ENCODE assay signal across 8 cellular contexts in genomic region chr14:94423465-94424056, GRCh38.
DNase-seq lines count a peak whose midpoint lies in the region; TF ChIP-seq lines count a peak whose summit lies in the region.

No MANE protein-coding gene starts in this region.

- DNase-seq in NOMO-1 (lab: John Stamatoyannopoulos, UW; ENCODE audit: unreplicated experiment in 2 of 2) (peak; percentile 23 to 62), NOMO-1 treated with dmso at 0.1 percent for 144 hours (lab: John Stamatoyannopoulos, UW; ENCODE audit: unreplicated experiment) (no peak), HuH-7.5 (ENCODE audit: low spot score) (peak; percentile 41), SKM-1 treated with dmso at 0.1 percent for 144 hours (lab: John Stamatoyannopoulos, UW; ENCODE audit: unreplicated experiment) (peak; percentile 20), cardiac fibroblast (ENCODE audit: low read depth in 2 of 2) (peak; percentile 79 to 83), left kidney (ENCODE audit: low read depth, low spot score) (peak; percentile 89), NCI-H2029 (lab: John Stamatoyannopoulos, UW) (no peak)
- DNase-seq in stimulated activated CD4-positive, alpha-beta T cell treated with anti-CD3 and anti-CD28 coated beads, Interleukin-4, amount 100 ng/mL, for 4 hours = peak; percentile 15 to 39

- TF ChIP-seq CTCF in cardiac fibroblast (IDR thresholded peaks at IDR 0.05; ENCODE audit: low read depth, low read length) = peak; percentile 77

- peak overlapping the region in 1 of 2 donors; percentile 18 for H3K4me3 ChIP-seq in cardiac fibroblast (replicated peaks in 1 of 2; ENCODE audit: low read depth in 2 of 2, low read length in 2 of 2)

Comparison
In these comparisons a context has a peak if more than half of its experiments do, and no peak if none do; other contexts are left out.
1. DNase-seq: peak in NOMO-1 (2 of 2), HuH-7.5 (single experiment), SKM-1 treated with dmso at 0.1 percent for 144 hours (single experiment), cardiac fibroblast (2 of 2), left kidney (single experiment) and stimulated activated CD4-positive, alpha-beta T cell treated with anti-CD3 and anti-CD28 coated beads, Interleukin-4, amount 100 ng/mL, for 4 hours (2 of 2); none in NOMO-1 treated with dmso at 0.1 percent for 144 hours (single experiment) and NCI-H2029 (single experiment).